Comparison of ENCODE assay signal across 8 cellular contexts in genomic region chr5:109479260-109479860, GRCh38.
DNase-seq lines count a peak whose midpoint lies in the region; ATAC-seq and TF ChIP-seq lines count a peak whose summit lies in the region.

No MANE protein-coding gene starts in this region.

- H3K27me3 ChIP-seq in left ventricle myocardium inferior (ENCODE audit: low read depth) = no peaks in the 10 kb centered on the region
- no peaks in the 10 kb centered on the region for H3K27me3 ChIP-seq in right cardiac atrium (ENCODE audit: control insufficient read depth, insufficient read depth)

- H3K4me1 ChIP-seq in left ventricle myocardium inferior = peaks cover 9% of the 10 kb centered on the region
- H3K4me1 ChIP-seq in right cardiac atrium (ENCODE audit: control insufficient read depth, insufficient read depth, low read length) = no peaks in the 10 kb centered on the region

- intact Hi-C loops in left ventricle myocardium inferior (cut with micrococcal nuclease) = no loop called here
- intact Hi-C loops in right cardiac atrium (cut with DNase I) = no loop called here
- intact Hi-C loops in posterior cingulate gyrus (cut with DNase I) = no loop called here

- H3K36me3 ChIP-seq in left ventricle myocardium inferior = no peaks in the 10 kb centered on the region

- no peak for ATAC-seq in right cardiac atrium
- no peak for ATAC-seq in GM19328 (IDR thresholded peaks at IDR 0.05; ENCODE audit: unreplicated experiment)

- DNase-seq in left ventricle myocardium inferior (no peak), right cardiac atrium (no peak), NCI-H2196 (lab: John Stamatoyannopoulos, UW; ENCODE audit: unreplicated experiment) (peak; percentile 32), epithelial cell of esophagus (ENCODE audit: low read depth) (peak; percentile 24), posterior cingulate gyrus (no peak), SK-N-DZ (ENCODE audit: low spot score) (no peak)
- DNase-seq in central memory CD4-positive, alpha-beta T cell = no peak

- H3K9me3 ChIP-seq in left ventricle myocardium inferior (replicated peaks) = peaks cover 7% of the 10 kb centered on the region
- no peaks in the 10 kb centered on the region for H3K9me3 ChIP-seq in right cardiac atrium (ENCODE audit: control insufficient read depth, low read length)

- WGBS in right cardiac atrium = 89% methylated on average over 2 of the region's 2 CpGs

- H3K4me3 ChIP-seq in left ventricle myocardium inferior (no peak overlapping the region), right cardiac atrium (ENCODE audit: low read length) (no peak overlapping the region), epithelial cell of esophagus (ENCODE audit: low read length) (no peak overlapping the region)

- H3K27ac ChIP-seq in left ventricle myocardium inferior (replicated peaks) (no peak overlapping the region), right cardiac atrium (ENCODE audit: low read length) (no peak overlapping the region)

- TF ChIP-seq CTCF in left ventricle myocardium inferior (IDR thresholded peaks at IDR 0.05; ENCODE audit: borderline replicate concordance) (peak; percentile 46), epithelial cell of esophagus (IDR thresholded peaks at IDR 0.05; ENCODE audit: insufficient read depth, low read depth, low read length, missing control alignments) (peak; percentile 40)

Comparison
In these comparisons a context has a peak if more than half of its experiments do, and no peak if none do; other contexts are left out.
1. DNase-seq: peak in NCI-H2196 (single experiment) and epithelial cell of esophagus (single experiment); none in left ventricle myocardium inferior (single experiment), right cardiac atrium (0 of 3), posterior cingulate gyrus (0 of 10), central memory CD4-positive, alpha-beta T cell (single experiment) and SK-N-DZ (single experiment).